Comparison of ENCODE assay signal across 23 cellular contexts in the genomic region with DNA sequence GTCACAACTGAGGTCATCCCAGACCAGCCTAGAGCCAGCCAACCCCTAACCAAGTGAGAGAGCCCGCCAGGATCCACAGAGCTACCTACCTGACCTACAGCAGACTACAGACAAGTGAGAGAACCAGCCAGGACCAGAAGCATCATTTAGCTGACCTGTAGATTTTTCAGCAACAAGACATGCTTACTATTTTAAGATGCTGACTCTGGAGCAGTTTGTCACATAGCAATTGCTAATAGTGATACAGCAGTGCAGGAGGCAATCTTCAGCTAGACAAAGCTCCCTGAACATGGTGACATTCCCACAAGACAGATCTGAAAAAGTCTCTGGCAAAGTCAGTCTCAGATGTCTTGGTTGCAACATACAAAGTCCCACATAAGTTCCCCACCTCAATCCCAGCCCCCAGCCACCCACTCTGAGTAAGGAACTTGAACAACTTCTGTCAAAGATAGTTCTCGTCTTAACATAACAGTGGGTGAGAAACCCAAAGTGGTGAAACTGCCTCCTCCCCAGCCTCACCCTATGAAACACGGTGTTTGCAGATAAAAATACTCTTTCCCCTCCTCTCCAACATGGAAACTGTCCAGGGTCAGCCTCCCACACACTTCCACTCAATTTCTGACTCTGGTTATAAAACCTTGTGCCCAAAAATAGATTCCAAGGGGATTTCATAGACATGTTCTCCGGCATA.
"Had no signal": no experiment of that assay in that cellular context is flagged by ENCODE, and none has a peak within 500 bp of the region (broad histone marks: within the 10 kb centered on the region; RNA-seq: fewer than 3 reads in every experiment).

No MANE protein-coding gene starts in this region.

- H3K36me3 ChIP-seq: breast epithelium, colonic mucosa, esophagus muscularis mucosa, gastrocnemius medialis, sigmoid colon, thyroid gland had no signal

- H3K9ac ChIP-seq: parathyroid adenoma had no signal

- H3K9me3 ChIP-seq: breast epithelium, colonic mucosa, esophagus muscularis mucosa, gastrocnemius medialis, sigmoid colon, thyroid gland had no signal

- H3K27me3 ChIP-seq: breast epithelium, colonic mucosa, thyroid gland had no signal

- H3K4me1 Mint-ChIP-seq: activated B cell treated with CpG ODN at 0.5 μM for 24 hours; activated naive CD8-positive, alpha-beta T cell treated with anti-CD3 and anti-CD28 coated beads for 36 hours; activated T-helper 17 cell treated with anti-CD3 and anti-CD28 coated beads, Interleukin-2, amount 50 U/mL, for 72 hours had no signal

- H3K9me3 Mint-ChIP-seq: activated B cell treated with CpG ODN at 0.5 μM for 24 hours; activated naive CD8-positive, alpha-beta T cell treated with anti-CD3 and anti-CD28 coated beads for 36 hours; activated T-cell treated with anti-CD3 and anti-CD28 coated beads, Interleukin-2, amount 50 U/mL, for 24 hours; activated T-helper 17 cell treated with anti-CD3 and anti-CD28 coated beads, Interleukin-2, amount 50 U/mL, for 72 hours; natural killer cell treated with Interleukin-12 subunit alpha and Interleukin-12 subunit beta and Interleukin-15 and Interleukin-18, amount 100 ng/mL, for 72 hours; T-helper 1 cell treated with Interleukin-12 subunit alpha and Interleukin-12 subunit beta and Interleukin-4 antibody, amounts not matched to agents 30 μg/mL and 1 μg/mL, for 36 hours had no signal

- H3K27ac ChIP-seq: breast epithelium, colonic mucosa, esophagus muscularis mucosa, parathyroid adenoma, sigmoid colon, thyroid gland had no signal

- H3K4me3 ChIP-seq: breast epithelium, colonic mucosa, esophagus muscularis mucosa, gastrocnemius medialis, sigmoid colon, thyroid gland had no signal

- H3K27ac Mint-ChIP-seq: activated B cell treated with CpG ODN at 0.5 μM for 24 hours; activated CD4-positive, alpha-beta T cell treated with anti-CD3 and anti-CD28 coated beads for 36 hours; activated naive CD8-positive, alpha-beta T cell treated with anti-CD3 and anti-CD28 coated beads for 36 hours; activated T-cell treated with anti-CD3 and anti-CD28 coated beads, Interleukin-2, amount 50 U/mL, for 24 hours; activated T-helper 17 cell treated with anti-CD3 and anti-CD28 coated beads, Interleukin-2, amount 50 U/mL, for 72 hours; natural killer cell treated with Interleukin-12 subunit alpha and Interleukin-12 subunit beta and Interleukin-15 and Interleukin-18, amount 100 ng/mL, for 72 hours had no signal

- H3K4me3 Mint-ChIP-seq: activated B cell treated with CpG ODN at 0.5 μM for 24 hours; activated CD4-positive, alpha-beta T cell treated with anti-CD3 and anti-CD28 coated beads for 36 hours; activated naive CD8-positive, alpha-beta T cell treated with anti-CD3 and anti-CD28 coated beads for 36 hours; activated T-cell treated with anti-CD3 and anti-CD28 coated beads, Interleukin-2, amount 50 U/mL, for 24 hours; activated T-helper 17 cell treated with anti-CD3 and anti-CD28 coated beads, Interleukin-2, amount 50 U/mL, for 72 hours; natural killer cell treated with Interleukin-12 subunit alpha and Interleukin-12 subunit beta and Interleukin-15 and Interleukin-18, amount 100 ng/mL, for 72 hours; T-helper 1 cell treated with Interleukin-12 subunit alpha and Interleukin-12 subunit beta and Interleukin-4 antibody, amounts not matched to agents 30 μg/mL and 1 μg/mL, for 36 hours had no signal

- H3K4me1 ChIP-seq: breast epithelium, colonic mucosa, esophagus muscularis mucosa, parathyroid adenoma, sigmoid colon, thyroid gland had no signal

- H3K36me3 Mint-ChIP-seq: activated naive CD8-positive, alpha-beta T cell treated with anti-CD3 and anti-CD28 coated beads for 36 hours; natural killer cell treated with Interleukin-12 subunit alpha and Interleukin-12 subunit beta and Interleukin-15 and Interleukin-18, amount 100 ng/mL, for 72 hours had no signal

- ATAC-seq: activated CD4-positive, alpha-beta T cell treated with anti-CD3 and anti-CD28 coated beads for 36 hours; activated T-helper 17 cell treated with anti-CD3 and anti-CD28 coated beads, Interleukin-2, amount 50 U/mL, for 72 hours; natural killer cell treated with Interleukin-12 subunit alpha and Interleukin-12 subunit beta and Interleukin-15 and Interleukin-18, amount 100 ng/mL, for 72 hours; stimulated activated naive CD8-positive, alpha-beta T cell treated with anti-CD3 and anti-CD28 coated beads, Interleukin-15, Interleukin-2, amounts not matched to agents 100 U/mL and 50 U/mL, for 24 hours had no signal

- DNase-seq: activated B cell treated with CpG ODN at 0.5 μM for 24 hours; activated CD4-positive, alpha-beta T cell treated with anti-CD3 and anti-CD28 coated beads for 36 hours; activated CD4-positive, alpha-beta T cell treated with anti-CD3 and anti-CD28 coated beads, Interleukin-2, amount 50 U/mL, for 4 hours; activated CD8-positive, alpha-beta memory T cell treated with anti-CD3 and anti-CD28 coated beads for 24 hours; activated CD8-positive, alpha-beta memory T cell treated with anti-CD3 and anti-CD28 coated beads, Interleukin-2, amount 50 U/mL, for 4 hours; activated naive CD4-positive, alpha-beta T cell; activated naive CD8-positive, alpha-beta T cell treated with anti-CD3 and anti-CD28 coated beads for 36 hours; activated T-cell treated with anti-CD3 and anti-CD28 coated beads, Interleukin-2, amount 50 U/mL, for 24 hours; colonic mucosa; gastrocnemius medialis; midbrain; retina; sigmoid colon; stimulated activated CD4-positive, alpha-beta T cell treated with anti-CD3 and anti-CD28 coated beads, Interleukin-4, amount 100 ng/mL, for 24 hours; stimulated activated naive CD8-positive, alpha-beta T cell treated with anti-CD3 and anti-CD28 coated beads, Interleukin-15, Interleukin-2, amounts not matched to agents 100 U/mL and 50 U/mL, for 24 hours; T1000; thyroid gland had no signal
